8 cellular contexts compared by ENCODE assay signal in the genomic region with DNA sequence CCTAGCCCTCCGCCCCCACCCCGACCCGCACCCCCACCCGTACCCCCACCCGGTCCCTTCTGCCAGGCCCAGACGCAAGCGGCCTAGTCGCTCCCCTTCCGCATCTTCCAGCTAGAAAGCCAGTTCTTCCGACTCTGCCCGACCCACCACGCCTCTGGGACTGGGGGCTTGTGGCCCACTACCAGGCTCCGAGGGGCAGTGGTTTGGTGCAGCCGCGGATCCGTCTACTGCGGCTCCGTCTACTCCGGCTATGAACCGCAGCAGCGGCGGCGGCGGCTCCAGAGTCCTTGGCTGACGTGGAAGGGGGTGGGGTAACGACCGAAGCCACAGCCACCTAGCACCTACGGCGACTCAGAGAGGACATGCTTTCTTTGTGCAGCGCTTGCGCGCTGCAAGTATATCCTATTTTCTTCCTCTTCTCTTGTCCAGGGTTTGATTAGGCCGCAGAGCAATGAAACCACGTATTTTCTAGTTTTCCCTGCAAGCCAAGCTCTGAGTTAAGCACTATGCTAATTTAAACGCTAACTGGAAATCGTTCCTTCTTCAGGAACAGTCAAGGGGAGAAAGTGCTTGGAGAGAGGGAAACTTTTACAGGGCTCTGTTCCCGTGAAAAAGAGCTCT. TPM values are rescaled to one million over a fixed set of nuclear protein-coding genes. Genes with fewer than 3 reads are reported as not detected.
A peak's percentile ranks its signal among the peaks of the same experiment; 100 is the strongest.
DNase-seq lines count a peak whose midpoint lies in the region; ATAC-seq and TF ChIP-seq lines count a peak whose summit lies in the region.

A gene with protein sequence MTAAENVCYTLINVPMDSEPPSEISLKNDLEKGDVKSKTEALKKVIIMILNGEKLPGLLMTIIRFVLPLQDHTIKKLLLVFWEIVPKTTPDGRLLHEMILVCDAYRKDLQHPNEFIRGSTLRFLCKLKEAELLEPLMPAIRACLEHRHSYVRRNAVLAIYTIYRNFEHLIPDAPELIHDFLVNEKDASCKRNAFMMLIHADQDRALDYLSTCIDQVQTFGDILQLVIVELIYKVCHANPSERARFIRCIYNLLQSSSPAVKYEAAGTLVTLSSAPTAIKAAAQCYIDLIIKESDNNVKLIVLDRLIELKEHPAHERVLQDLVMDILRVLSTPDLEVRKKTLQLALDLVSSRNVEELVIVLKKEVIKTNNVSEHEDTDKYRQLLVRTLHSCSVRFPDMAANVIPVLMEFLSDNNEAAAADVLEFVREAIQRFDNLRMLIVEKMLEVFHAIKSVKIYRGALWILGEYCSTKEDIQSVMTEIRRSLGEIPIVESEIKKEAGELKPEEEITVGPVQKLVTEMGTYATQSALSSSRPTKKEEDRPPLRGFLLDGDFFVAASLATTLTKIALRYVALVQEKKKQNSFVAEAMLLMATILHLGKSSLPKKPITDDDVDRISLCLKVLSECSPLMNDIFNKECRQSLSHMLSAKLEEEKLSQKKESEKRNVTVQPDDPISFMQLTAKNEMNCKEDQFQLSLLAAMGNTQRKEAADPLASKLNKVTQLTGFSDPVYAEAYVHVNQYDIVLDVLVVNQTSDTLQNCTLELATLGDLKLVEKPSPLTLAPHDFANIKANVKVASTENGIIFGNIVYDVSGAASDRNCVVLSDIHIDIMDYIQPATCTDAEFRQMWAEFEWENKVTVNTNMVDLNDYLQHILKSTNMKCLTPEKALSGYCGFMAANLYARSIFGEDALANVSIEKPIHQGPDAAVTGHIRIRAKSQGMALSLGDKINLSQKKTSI (minus strand): TSS at position 252 of the 621 bp plus-strand sequence. CDS start 883 bp downstream, outside the sequence.

- peak; percentile 88 for ATAC-seq in GM21529 (IDR thresholded peaks at IDR 0.05; ENCODE audit: unreplicated experiment)

- peak; percentile 83 for TF ChIP-seq POLR2A in erythroblast (IDR thresholded peaks at IDR 0.05; ENCODE audit: low read length)

- peak within 1 kb of the TSS; percentile 93 to 99 (median 95) for H3K27ac Mint-ChIP-seq in IgD-negative memory B cell

- peaks cover 4% of the 10 kb centered on the region for H3K36me3 Mint-ChIP-seq in IgD-negative memory B cell

- peaks cover 20 to 35% (median 27%) of the 10 kb centered on the region in 3 donors for H3K4me1 Mint-ChIP-seq in IgD-negative memory B cell

- no peaks in the 10 kb centered on the region for H3K27me3 ChIP-seq in mucosa of stomach (ENCODE audit: control insufficient read depth, insufficient read depth, low read length)

- no peaks in the 10 kb centered on the region for H3K4me1 ChIP-seq in mucosa of stomach (ENCODE audit: control insufficient read depth, insufficient read depth, low read length)

- peak within 1 kb of the TSS; percentile 94 to 100 (median 96) for H3K4me3 Mint-ChIP-seq in IgD-negative memory B cell

- DNase-seq in DMS 273 treated with DMSO at 0.1 percent for 48 hours (lab: John Stamatoyannopoulos, UW) (peak; percentile 68), OCI-M2 (lab: John Stamatoyannopoulos, UW; ENCODE audit: unreplicated experiment) (peak; percentile 17), activated T-cell treated with anti-CD3 and anti-CD28 coated beads for 4 hours (peak; percentile 85), erythroblast (lab: John Stamatoyannopoulos, UW) (peak; percentile 95 to 96)
- peak; percentile 77 to 82 for DNase-seq in stimulated activated CD8-positive, alpha-beta memory T cell treated with anti-CD3 and anti-CD28 coated beads, Interleukin-7, amount 100 ng/mL, for 1 hour (ENCODE audit: low read depth in 2 of 2)

- peak within 1 kb of the TSS; percentile 98 for H3K4me3 ChIP-seq in mucosa of stomach (ENCODE audit: low read length)

- peaks cover 0 to 2% (median 0%) of the 10 kb centered on the region in 3 donors for H3K9me3 Mint-ChIP-seq in IgD-negative memory B cell

- H3K9me3 ChIP-seq in mucosa of stomach (ENCODE audit: control insufficient read depth, low read length): no peaks in the 10 kb centered on the region

- no peaks in the 10 kb centered on the region for H3K27me3 Mint-ChIP-seq in IgD-negative memory B cell

- H3K9ac ChIP-seq in mucosa of stomach (ENCODE audit: low read length): peak within 1 kb of the TSS; percentile 94

- no peaks in the 10 kb centered on the region for H3K36me3 ChIP-seq in mucosa of stomach (ENCODE audit: control insufficient read depth, insufficient read depth, low read length)

RNA-seq across cellular contexts. Expression of the gene that starts here (rescaled TPM):
- 64.5 TPM for polyA plus RNA-seq in IgD-negative memory B cell

Comparison
In these comparisons a context has a peak if more than half of its experiments do, and no peak if none do; other contexts are left out.
1. Peak in every context shown above with its lines: DNase-seq, ATAC-seq and H3K4me3 ChIP-seq.
2. DNase-seq: peak in every context shown above with its lines; median percentile 96 in erythroblast; 85 in activated T-cell treated with anti-CD3 and anti-CD28 coated beads for 4 hours; 80 in stimulated activated CD8-positive, alpha-beta memory T cell treated with anti-CD3 and anti-CD28 coated beads, Interleukin-7, amount 100 ng/mL, for 1 hour; 68 in DMS 273 treated with DMSO at 0.1 percent for 48 hours; 17 in OCI-M2.